17 cellular contexts compared by ENCODE assay signal in genomic region chr3:113545594-113545993, GRCh38. TPM values are rescaled to one million over a fixed set of nuclear protein-coding genes. Genes with fewer than 3 reads are reported as not detected.
DNase-seq lines count a peak whose midpoint lies in the region; ATAC-seq, FAIRE-seq and TF ChIP-seq lines count a peak whose summit lies in the region.
"Had no signal": no experiment of that assay in that cellular context is flagged by ENCODE, and none has a peak within 500 bp of the region (broad histone marks: within the 10 kb centered on the region; RNA-seq: fewer than 3 reads in every experiment).

No MANE protein-coding gene starts in this region.

- H3K36me3 Mint-ChIP-seq in CD8-positive, alpha-beta T cell, result peaks cover 61% of the 10 kb centered on the region
- peaks cover 25% of the 10 kb centered on the region for H3K36me3 Mint-ChIP-seq in central memory CD8-positive, alpha-beta T cell (ENCODE audit: insufficient read depth)
- H3K36me3 Mint-ChIP-seq in Caco-2 (ENCODE audit: insufficient read depth, unreplicated experiment), result no peaks in the 10 kb centered on the region

- H3K79me2 ChIP-seq in Karpas-422 (ENCODE audit: low read length), result no peaks in the 10 kb centered on the region

- ATAC-seq in CD8-positive, alpha-beta T cell, result no peak
- no peak for ATAC-seq in central memory CD8-positive, alpha-beta T cell (replicated peaks; ENCODE audit: extremely low read depth, poor library complexity, severe bottlenecking)

- H3K4me1 ChIP-seq in CD8-positive, alpha-beta T cell (ENCODE audit: insufficient read depth, low read length), result peaks cover 9% of the 10 kb centered on the region
- peaks cover 12% of the 10 kb centered on the region for H3K4me1 ChIP-seq in Karpas-422 (ENCODE audit: low read length)
- H3K4me1 ChIP-seq in Caco-2, result no peaks in the 10 kb centered on the region
- H3K4me1 ChIP-seq: Peyer's patch had no signal

- H3K9me3 Mint-ChIP-seq in CD8-positive, alpha-beta T cell, result no peaks in the 10 kb centered on the region
- no peaks in the 10 kb centered on the region for H3K9me3 Mint-ChIP-seq in central memory CD8-positive, alpha-beta T cell
- no peaks in the 10 kb centered on the region for H3K9me3 Mint-ChIP-seq in Caco-2 (ENCODE audit: unreplicated experiment)

- no peaks in the 10 kb centered on the region for H3K36me3 ChIP-seq in CD8-positive, alpha-beta T cell (ENCODE audit: insufficient read depth, low read length)
- no peaks in the 10 kb centered on the region for H3K36me3 ChIP-seq in Karpas-422 (ENCODE audit: insufficient read depth, low read length)
- no peaks in the 10 kb centered on the region for H3K36me3 ChIP-seq in Caco-2 (ENCODE audit: control insufficient read depth, insufficient read depth, low read length)
- H3K36me3 ChIP-seq: Peyer's patch had no signal

- TF ChIP-seq CTCF in CD8-positive, alpha-beta T cell (IDR thresholded peaks at IDR 0.05), result no peak
- no peak for TF ChIP-seq CTCF in Caco-2 (IDR thresholded peaks at IDR 0.05; ENCODE audit: insufficient read depth in 1 of 2, low read depth in 1 of 2, low read length in 1 of 2, severe bottlenecking in 1 of 2, unreplicated experiment in 1 of 2)

- H3K9ac ChIP-seq in Karpas-422 (ENCODE audit: low read length), result no peak overlapping the region
- H3K9ac ChIP-seq: SK-N-SH had no signal

- no peaks in the 10 kb centered on the region for H3K9me2 ChIP-seq in Karpas-422 (replicated peaks; ENCODE audit: insufficient read depth, low read length)
- H3K9me2 ChIP-seq: SK-N-SH had no signal

- intact Hi-C loops in CD8-positive, alpha-beta T cell (cut with DNase I, micrococcal nuclease), result no loop called here
- intact Hi-C loops in Caco-2 (cut with micrococcal nuclease; ENCODE audit: unreplicated experiment), result no loop called here

- H3K27ac ChIP-seq in CD8-positive, alpha-beta T cell (ENCODE audit: low read depth, low read length), result no peak overlapping the region
- no peak overlapping the region for H3K27ac ChIP-seq in Karpas-422 (ENCODE audit: low read length)
- H3K27ac ChIP-seq: Peyer's patch had no signal

- H3K4me3 ChIP-seq in CD8-positive, alpha-beta T cell (ENCODE audit: low read depth, low read length), result no peak overlapping the region
- no peak overlapping the region for H3K4me3 ChIP-seq in Karpas-422 (ENCODE audit: low read length)
- H3K4me3 ChIP-seq in Caco-2 (ENCODE audit: low read depth, low read length), result no peak overlapping the region
- H3K4me3 ChIP-seq: Peyer's patch had no signal

- H3K4me3 Mint-ChIP-seq in CD8-positive, alpha-beta T cell, result no peak overlapping the region
- H3K4me3 Mint-ChIP-seq in central memory CD8-positive, alpha-beta T cell, result no peak overlapping the region
- no peak overlapping the region for H3K4me3 Mint-ChIP-seq in Caco-2 (ENCODE audit: unreplicated experiment)

- H3K4me1 Mint-ChIP-seq in CD8-positive, alpha-beta T cell (ENCODE audit: low read depth), result peaks cover 60% of the 10 kb centered on the region
- H3K4me1 Mint-ChIP-seq in central memory CD8-positive, alpha-beta T cell, result peaks cover 58% of the 10 kb centered on the region
- no peaks in the 10 kb centered on the region for H3K4me1 Mint-ChIP-seq in Caco-2 (ENCODE audit: low read depth, unreplicated experiment)

- BruUV-seq in Caco-2 (replicated peaks; lab: Mats Ljungman, UMichigan), result no TSS peak

- H3K9me3 ChIP-seq in CD8-positive, alpha-beta T cell (ENCODE audit: low read length), result no peaks in the 10 kb centered on the region
- no peaks in the 10 kb centered on the region for H3K9me3 ChIP-seq in Karpas-422 (ENCODE audit: low read length)
- H3K9me3 ChIP-seq in Caco-2, result peaks cover 9% of the 10 kb centered on the region
- H3K9me3 ChIP-seq: Peyer's patch, SK-N-SH had no signal

- no peak for DNase-seq in CD8-positive, alpha-beta T cell
- DNase-seq in GM12892 (ENCODE audit: insufficient read length), result no peak
- DNase-seq in Karpas-422, result no peak
- no peak for DNase-seq in central memory CD8-positive, alpha-beta T cell (ENCODE audit: low spot score in 2 of 2)
- DNase-seq in Caco-2, result no peak
- DNase-seq in OCI-M1 (lab: John Stamatoyannopoulos, UW), result no peak
- DNase-seq in AG08396 (ENCODE audit: low spot score), result no peak
- DNase-seq: CD4-positive, alpha-beta memory T cell; GOT3; NCI-H1417; NCI-H1930; NCI-H2171; NCI-H446 treated with DMSO at 0.1 percent for 48 hours; NCI-H774; Peyer's patch; Right ventricle myocardium superior; SK-N-SH had no signal

- no peaks in the 10 kb centered on the region for H4K20me1 ChIP-seq in Karpas-422 (ENCODE audit: insufficient read depth, low read depth, low read length)

- H3K27ac Mint-ChIP-seq in CD8-positive, alpha-beta T cell, result peak overlapping the region; percentile 19
- H3K27ac Mint-ChIP-seq in central memory CD8-positive, alpha-beta T cell (ENCODE audit: low read depth), result peak overlapping the region; percentile 58
- H3K27ac Mint-ChIP-seq in Caco-2 (ENCODE audit: unreplicated experiment), result no peak overlapping the region

- H2AFZ ChIP-seq in Karpas-422 (ENCODE audit: low read length), result no peak overlapping the region

- TF ChIP-seq POLR2A in GM12892 (IDR thresholded peaks at IDR 0.05; ENCODE audit: low read depth, low read length), result no peak

- FAIRE-seq in GM12892 (lab: Jason Lieb, UNC), result peak; percentile 73

- POLR2A ChIA-PET in CD8-positive, alpha-beta T cell (lab: Charles Lee), result no interaction called here
- POLR2A ChIA-PET in Caco-2 (lab: Charles Lee), result no interaction called here

- no peaks in the 10 kb centered on the region for H3K27me3 Mint-ChIP-seq in CD8-positive, alpha-beta T cell (ENCODE audit: low read depth)
- H3K27me3 Mint-ChIP-seq in central memory CD8-positive, alpha-beta T cell, result no peaks in the 10 kb centered on the region
- H3K27me3 Mint-ChIP-seq in Caco-2 (ENCODE audit: insufficient read depth, unreplicated experiment), result peaks cover 3% of the 10 kb centered on the region
- H3K27me3 Mint-ChIP-seq: CD4-positive, alpha-beta memory T cell had no signal

- no peaks in the 10 kb centered on the region for H3K27me3 ChIP-seq in CD8-positive, alpha-beta T cell (ENCODE audit: insufficient read depth, low read length)
- H3K27me3 ChIP-seq in Karpas-422 (ENCODE audit: low read length) (no peaks in the 10 kb centered on the region), Caco-2 (replicated peaks; ENCODE audit: control insufficient read depth, insufficient read depth, low read length) (no peaks in the 10 kb centered on the region)
- H3K27me3 ChIP-seq: Peyer's patch had no signal

- peak overlapping the region; percentile 44 for H3K4me2 ChIP-seq in Karpas-422 (ENCODE audit: low read depth, low read length, poor library complexity, severe bottlenecking)
- H3K4me2 ChIP-seq: SK-N-SH had no signal

- CTCF ChIA-PET in CD8-positive, alpha-beta T cell (lab: Charles Lee), result no interaction called here
- CTCF ChIA-PET in Caco-2 (lab: Charles Lee), result no interaction called here

RNA-seq across cellular contexts. Expression of gene SIDT1, which starts 13.2 kb away (rescaled TPM):
- total RNA-seq in CD8-positive, alpha-beta T cell, result 10 to 100 TPM; 32.1 to 38.3 TPM
- polyA plus RNA-seq in GM12892 (2012; ENCODE audit: missing spikeins), result 19.2 TPM
- total RNA-seq in Karpas-422 (2014; rRNA removed; shearing (Covaris generic); ENCODE audit: low replicate concordance), result 7.5 and 11.3 TPM in 2 replicates
- total RNA-seq in Caco-2 (2022), result 0.84 and 1.0 TPM in 2 replicates

RNA-seq across cellular contexts. Expression of gene SPICE1, which starts 30.6 kb away (rescaled TPM):
- total RNA-seq in CD8-positive, alpha-beta T cell, result 10 to 100 TPM; 10.6 to 11.6 TPM
- polyA plus RNA-seq in GM12892 (2012; ENCODE audit: missing spikeins), result 8.5 TPM
- total RNA-seq in Karpas-422 (2014; rRNA removed; shearing (Covaris generic); ENCODE audit: low replicate concordance), result 14.1 and 30.1 TPM in 2 replicates
- total RNA-seq in Caco-2 (2022), result 15.5 and 16.0 TPM in 2 replicates
